Comparison of ENCODE assay signal across 9 cellular contexts in the genomic region with DNA sequence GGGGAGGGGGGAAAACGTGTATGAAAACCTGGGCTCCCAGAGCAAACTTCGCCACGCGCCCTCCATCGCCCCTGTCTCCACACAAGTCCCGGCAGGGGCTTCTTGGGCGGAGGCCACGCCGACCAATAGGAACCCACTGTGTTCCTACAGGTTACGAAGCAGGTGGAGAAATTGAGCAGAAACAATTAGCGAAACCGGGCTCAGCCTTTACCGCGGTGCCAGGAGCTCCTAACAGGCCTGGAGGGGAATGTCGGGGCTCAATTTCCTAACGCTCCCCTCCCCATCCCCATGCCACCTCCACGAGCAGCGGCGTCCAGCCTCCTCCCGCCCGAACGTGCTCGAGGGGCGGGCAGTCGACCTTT. TPM values are rescaled to one million over a fixed set of nuclear protein-coding genes. Genes with fewer than 3 reads are reported as not detected.
DNase-seq lines count a peak whose midpoint lies in the region; TF ChIP-seq lines count a peak whose summit lies in the region.
"Had no signal": no experiment of that assay in that cellular context is flagged by ENCODE, and none has a peak within 500 bp of the region (broad histone marks: within the 10 kb centered on the region; RNA-seq: fewer than 3 reads in every experiment).

No MANE protein-coding gene starts in this region.

- peak overlapping the region; percentile 59 for H3K4me3 Mint-ChIP-seq in stimulated activated naive CD8-positive, alpha-beta T cell treated with anti-CD3 and anti-CD28 coated beads, Interleukin-15, Interleukin-2, amounts not matched to agents 100 ng/mL and 50 ng/mL, for 24 hours
- H3K4me3 Mint-ChIP-seq in HFFc6, result no peak overlapping the region

- peak overlapping the region; percentile 79 for H3K9ac ChIP-seq in iPS-20b (ENCODE audit: low read depth, low read length)

- TF ChIP-seq POLR2A in Peyer's patch (IDR thresholded peaks at IDR 0.05), result no peak

- H3K4me3 ChIP-seq in Peyer's patch, result peak overlapping the region; percentile 31 to 55 (median 48)
- peak overlapping the region; percentile 87 for H3K4me3 ChIP-seq in iPS-20b (ENCODE audit: low read length)

- H3K36me3 Mint-ChIP-seq in stimulated activated naive CD8-positive, alpha-beta T cell treated with anti-CD3 and anti-CD28 coated beads, Interleukin-15, Interleukin-2, amounts not matched to agents 100 ng/mL and 50 ng/mL, for 24 hours (ENCODE audit: low read depth), result no peaks in the 10 kb centered on the region
- no peaks in the 10 kb centered on the region for H3K36me3 Mint-ChIP-seq in HFFc6 (ENCODE audit: low read depth)

- H3K27ac ChIP-seq in Peyer's patch, result peak overlapping the region in 2 of 4 donors; percentile 15 to 20
- H3K27ac ChIP-seq in iPS-20b (ENCODE audit: low read length), result no peak overlapping the region
- H3K27ac ChIP-seq: 22Rv1 had no signal

- H3K36me3 ChIP-seq in Peyer's patch (no peaks in the 10 kb centered on the region), iPS-20b (ENCODE audit: insufficient read depth, low read depth, low read length) (no peaks in the 10 kb centered on the region)

- H3K27me3 ChIP-seq in Peyer's patch (peaks cover 0 to 14% of the 10 kb centered on the region in 2 donors), iPS-20b (ENCODE audit: insufficient read depth, low read length) (peaks cover 73% of the 10 kb centered on the region)

- no peak for TF ChIP-seq CTCF in Peyer's patch (IDR thresholded peaks at IDR 0.05)
- TF ChIP-seq CTCF in HFFc6 (IDR thresholded peaks at IDR 0.05), result no peak

- peaks cover 28% of the 10 kb centered on the region for H3K4me1 Mint-ChIP-seq in stimulated activated naive CD8-positive, alpha-beta T cell treated with anti-CD3 and anti-CD28 coated beads, Interleukin-15, Interleukin-2, amounts not matched to agents 100 ng/mL and 50 ng/mL, for 24 hours (ENCODE audit: low read depth)
- H3K4me1 Mint-ChIP-seq in HFFc6 (ENCODE audit: low read depth), result peaks cover 32% of the 10 kb centered on the region

- H3K9me3 ChIP-seq in Peyer's patch (no peaks in the 10 kb centered on the region), iPS-20b (ENCODE audit: insufficient read depth, low read depth, low read length) (no peaks in the 10 kb centered on the region)

- no peak overlapping the region for H3K27ac Mint-ChIP-seq in stimulated activated naive CD8-positive, alpha-beta T cell treated with anti-CD3 and anti-CD28 coated beads, Interleukin-15, Interleukin-2, amounts not matched to agents 100 ng/mL and 50 ng/mL, for 24 hours
- no peak overlapping the region for H3K27ac Mint-ChIP-seq in HFFc6

- H3K9me3 Mint-ChIP-seq in stimulated activated naive CD8-positive, alpha-beta T cell treated with anti-CD3 and anti-CD28 coated beads, Interleukin-15, Interleukin-2, amounts not matched to agents 100 ng/mL and 50 ng/mL, for 24 hours, result no peaks in the 10 kb centered on the region
- no peaks in the 10 kb centered on the region for H3K9me3 Mint-ChIP-seq in HFFc6

- H3K4me1 ChIP-seq in Peyer's patch, result peaks cover 0 to 25% (median 3%) of the 10 kb centered on the region in 4 donors
- peaks cover 10% of the 10 kb centered on the region; the same call in 1 of the 2 replicates for H3K4me1 ChIP-seq in iPS-20b (ENCODE audit: insufficient read depth, low read length)

- peaks cover 61% of the 10 kb centered on the region for H3K27me3 Mint-ChIP-seq in stimulated activated naive CD8-positive, alpha-beta T cell treated with anti-CD3 and anti-CD28 coated beads, Interleukin-15, Interleukin-2, amounts not matched to agents 100 ng/mL and 50 ng/mL, for 24 hours
- peaks cover 33% of the 10 kb centered on the region for H3K27me3 Mint-ChIP-seq in HFFc6 (ENCODE audit: insufficient read depth)

- DNase-seq in DMS 273 (lab: John Stamatoyannopoulos, UW; ENCODE audit: unreplicated experiment) (peak; percentile 17), DMS 273 treated with DMSO at 0.1 percent for 48 hours (lab: John Stamatoyannopoulos, UW) (no peak), Peyer's patch (no peak), SIG-M5 (lab: John Stamatoyannopoulos, UW) (no peak), D341Med (ENCODE audit: low spot score) (no peak), HFFc6 (no peak)

RNA-seq across cellular contexts. Expression of a gene that starts 0.6 kb away (rescaled TPM):
- 10 to 100 TPM in 1 of 4 donors, 1 to 10 TPM in 3; 4.4 to 21.5 (median 9.5) TPM for total RNA-seq in Peyer's patch
- 1 to 10 TPM in 2 of 6 experiments, under 1 TPM in 4; 0.11 to 1.2 (median 0.26) TPM for total RNA-seq in HFFc6 (2021; fragmentation: NEBNext Ultra II Directional; extraction: Animal tissue kit (Norgen Biotek cat#: 25700))
